31 cellular contexts compared by ENCODE assay signal in genomic region chr2:6423944-6424343, GRCh38.
DNase-seq lines count a peak whose midpoint lies in the region; ATAC-seq and TF ChIP-seq lines count a peak whose summit lies in the region.
"Had no signal": no experiment of that assay in that cellular context is flagged by ENCODE, and none has a peak within 500 bp of the region (broad histone marks: within the 10 kb centered on the region; RNA-seq: fewer than 3 reads in every experiment).

No MANE protein-coding gene starts in this region.

- peak overlapping the region; percentile 68 for H3K27ac Mint-ChIP-seq in neural crest cell (ENCODE audit: unreplicated experiment)
- H3K27ac Mint-ChIP-seq: activated CD8-positive, alpha-beta memory T cell treated with anti-CD3 and anti-CD28 coated beads, Interleukin-2, amount 10 ng/mL, durations not matched to agents 7 days and 5 days; activated naive CD8-positive, alpha-beta T cell treated with anti-CD3 and anti-CD28 coated beads, Interleukin-2, amount 10 ng/mL, durations not matched to agents 7 days and 5 days; CD4-positive, CD25-positive, alpha-beta regulatory T cell; naive thymus-derived CD4-positive, alpha-beta T cell; stimulated activated naive B cell treated with anti-CD40 and anti-IgM and Interleukin-4, amounts not matched to agents 10 μg/mL and 1 μg/mL and 100 μg/mL, for 72 hours had no signal

- H3K36me3 Mint-ChIP-seq in neural crest cell (ENCODE audit: low read depth), result peaks cover 3% of the 10 kb centered on the region
- H3K36me3 Mint-ChIP-seq: activated CD8-positive, alpha-beta memory T cell treated with anti-CD3 and anti-CD28 coated beads, Interleukin-2, amount 10 ng/mL, durations not matched to agents 7 days and 5 days; activated naive CD8-positive, alpha-beta T cell treated with anti-CD3 and anti-CD28 coated beads, Interleukin-2, amount 10 ng/mL, durations not matched to agents 7 days and 5 days; CD4-positive, CD25-positive, alpha-beta regulatory T cell; naive thymus-derived CD4-positive, alpha-beta T cell; stimulated activated naive B cell treated with anti-CD40 and anti-IgM and Interleukin-4, amounts not matched to agents 10 μg/mL and 1 μg/mL and 100 μg/mL, for 72 hours had no signal

- H3K27ac ChIP-seq in OCI-LY1 (ENCODE audit: low read depth, low read length, poor library complexity, severe bottlenecking) (no peak overlapping the region), foreskin keratinocyte (no peak overlapping the region)
- H3K27ac ChIP-seq: ascending aorta, cardiac muscle cell, coronary artery, epithelial cell of prostate, heart left ventricle, upper lobe of right lung had no signal

- no peaks in the 10 kb centered on the region for H3K36me3 ChIP-seq in OCI-LY1 (ENCODE audit: insufficient read depth, low read length)
- H3K36me3 ChIP-seq: ascending aorta, cardiac muscle cell, HAP-1, heart left ventricle, upper lobe of right lung had no signal

- H3K4me2 ChIP-seq in OCI-LY1 (ENCODE audit: low read length), result no peak overlapping the region
- H3K4me2 ChIP-seq: SK-N-SH had no signal

- no peak overlapping the region for H3K9ac ChIP-seq in OCI-LY1 (ENCODE audit: low read length)
- H3K9ac ChIP-seq: SK-N-SH had no signal

- H4K20me1 ChIP-seq in OCI-LY1 (ENCODE audit: insufficient read depth, low read length), result no peaks in the 10 kb centered on the region

- no peaks in the 10 kb centered on the region for H3K9me2 ChIP-seq in OCI-LY1 (ENCODE audit: low read depth, low read length)
- H3K9me2 ChIP-seq: SK-N-SH had no signal

- no peaks in the 10 kb centered on the region for H3F3A ChIP-seq in OCI-LY1 (ENCODE audit: insufficient read depth, low read length)

- ATAC-seq in GM21786 (IDR thresholded peaks at IDR 0.05; ENCODE audit: unreplicated experiment), result no peak
- no peak for ATAC-seq in esophagus mucosa
- ATAC-seq in foreskin keratinocyte, result no peak
- no peak for ATAC-seq in HG03457 (IDR thresholded peaks at IDR 0.05; ENCODE audit: unreplicated experiment)
- ATAC-seq: activated CD8-positive, alpha-beta memory T cell treated with anti-CD3 and anti-CD28 coated beads, Interleukin-2, amount 10 ng/mL, durations not matched to agents 7 days and 5 days; activated T-cell treated with anti-CD3 and anti-CD28 coated beads, Interleukin-2, amount 50 U/mL, for 4 hours; heart left ventricle; HepG2; naive thymus-derived CD4-positive, alpha-beta T cell; stimulated activated naive B cell treated with anti-CD40 and anti-IgM and Interleukin-4, amounts not matched to agents 10 μg/mL and 1 μg/mL and 100 μg/mL, for 72 hours; upper lobe of right lung had no signal

- H3K4me3 Mint-ChIP-seq in neural crest cell, result peak overlapping the region; percentile 12
- H3K4me3 Mint-ChIP-seq: activated CD8-positive, alpha-beta memory T cell treated with anti-CD3 and anti-CD28 coated beads, Interleukin-2, amount 10 ng/mL, durations not matched to agents 7 days and 5 days; activated naive CD8-positive, alpha-beta T cell treated with anti-CD3 and anti-CD28 coated beads, Interleukin-2, amount 10 ng/mL, durations not matched to agents 7 days and 5 days; activated T-cell treated with anti-CD3 and anti-CD28 coated beads, Interleukin-2, amount 50 U/mL, for 4 hours; CD4-positive, CD25-positive, alpha-beta regulatory T cell; naive thymus-derived CD4-positive, alpha-beta T cell; stimulated activated naive B cell treated with anti-CD40 and anti-IgM and Interleukin-4, amounts not matched to agents 10 μg/mL and 1 μg/mL and 100 μg/mL, for 72 hours had no signal

- peaks cover 2% of the 10 kb centered on the region; the same call in 1 of the 2 replicates for H3K9me3 ChIP-seq in OCI-LY1 (ENCODE audit: low read length)
- H3K9me3 ChIP-seq: ascending aorta, HAP-1, SK-N-SH, upper lobe of right lung had no signal

- H3K4me3 ChIP-seq in OCI-LY1 (ENCODE audit: low read depth, low read length, poor library complexity, severe bottlenecking) (no peak overlapping the region), choroid plexus epithelial cell (ENCODE audit: low read depth, low read length) (no peak overlapping the region)
- H3K4me3 ChIP-seq: ascending aorta, cardiac muscle cell, coronary artery, HAP-1, heart left ventricle, upper lobe of right lung had no signal

- H3K27me3 Mint-ChIP-seq in neural crest cell (ENCODE audit: low read depth), result no peaks in the 10 kb centered on the region
- H3K27me3 Mint-ChIP-seq: activated CD8-positive, alpha-beta memory T cell treated with anti-CD3 and anti-CD28 coated beads, Interleukin-2, amount 10 ng/mL, durations not matched to agents 7 days and 5 days; activated naive CD8-positive, alpha-beta T cell treated with anti-CD3 and anti-CD28 coated beads, Interleukin-2, amount 10 ng/mL, durations not matched to agents 7 days and 5 days; CD4-positive, CD25-positive, alpha-beta regulatory T cell; naive thymus-derived CD4-positive, alpha-beta T cell; stimulated activated naive B cell treated with anti-CD40 and anti-IgM and Interleukin-4, amounts not matched to agents 10 μg/mL and 1 μg/mL and 100 μg/mL, for 72 hours had no signal

- H3K4me1 ChIP-seq in OCI-LY1 (ENCODE audit: insufficient read depth, low read length, severe bottlenecking) (peaks cover 24% of the 10 kb centered on the region), foreskin keratinocyte (peaks cover 9% of the 10 kb centered on the region)
- H3K4me1 ChIP-seq: ascending aorta, HAP-1, heart left ventricle, upper lobe of right lung had no signal

- H3K27me3 ChIP-seq in OCI-LY1 (ENCODE audit: insufficient read depth, low read length) (no peaks in the 10 kb centered on the region), foreskin keratinocyte (no peaks in the 10 kb centered on the region)
- H3K27me3 ChIP-seq: ascending aorta, cardiac muscle cell, upper lobe of right lung had no signal

- peaks cover 7% of the 10 kb centered on the region for H3K9me3 Mint-ChIP-seq in neural crest cell
- H3K9me3 Mint-ChIP-seq: activated naive CD8-positive, alpha-beta T cell treated with anti-CD3 and anti-CD28 coated beads, Interleukin-2, amount 10 ng/mL, durations not matched to agents 7 days and 5 days had no signal

- H2AFZ ChIP-seq in OCI-LY1 (ENCODE audit: low read length), result peak overlapping the region; percentile 65; the same call in 1 of the 2 replicates

- peaks cover 56% of the 10 kb centered on the region for H3K4me1 Mint-ChIP-seq in neural crest cell
- H3K4me1 Mint-ChIP-seq: activated CD8-positive, alpha-beta memory T cell treated with anti-CD3 and anti-CD28 coated beads, Interleukin-2, amount 10 ng/mL, durations not matched to agents 7 days and 5 days; activated naive CD8-positive, alpha-beta T cell treated with anti-CD3 and anti-CD28 coated beads, Interleukin-2, amount 10 ng/mL, durations not matched to agents 7 days and 5 days; CD4-positive, CD25-positive, alpha-beta regulatory T cell; naive thymus-derived CD4-positive, alpha-beta T cell; stimulated activated naive B cell treated with anti-CD40 and anti-IgM and Interleukin-4, amounts not matched to agents 10 μg/mL and 1 μg/mL and 100 μg/mL, for 72 hours had no signal

- DNase-seq in EH (ENCODE audit: low read depth) (peak; percentile 6), choroid plexus epithelial cell (ENCODE audit: low read depth) (peak; percentile 16), neural crest cell (ENCODE audit: low read depth, low spot score) (no peak), foreskin keratinocyte (no peak)
- DNase-seq: activated CD8-positive, alpha-beta memory T cell treated with anti-CD3 and anti-CD28 coated beads, Interleukin-2, amount 10 ng/mL, durations not matched to agents 7 days and 5 days; activated gamma-delta T cell treated with Interleukin-2 at 50 U/mL for 16 hours; activated naive CD8-positive, alpha-beta T cell treated with anti-CD3 and anti-CD28 coated beads, Interleukin-2, amount 10 ng/mL, durations not matched to agents 7 days and 5 days; activated T-cell treated with anti-CD3 and anti-CD28 coated beads, Interleukin-2, amount 50 U/mL, for 4 hours; AML-193; CD4-positive, CD25-positive, alpha-beta regulatory T cell; DND-41; effector memory CD4-positive, alpha-beta T cell; heart left ventricle; MV-4-11; naive thymus-derived CD4-positive, alpha-beta T cell; NCI-H446; NCI-H748 treated with DMSO at 0.1 percent for 48 hours; SK-N-SH; stimulated activated naive B cell treated with anti-CD40 and anti-IgM and Interleukin-4, amounts not matched to agents 10 μg/mL and 1 μg/mL and 100 μg/mL, for 72 hours; T-helper 2 cell; upper lobe of right lung had no signal

- H3K79me2 ChIP-seq in OCI-LY1 (ENCODE audit: insufficient read depth, low read length), result no peaks in the 10 kb centered on the region

- TF ChIP-seq CTCF in OCI-LY1 (IDR thresholded peaks at IDR 0.05; ENCODE audit: low read length) (no peak), choroid plexus epithelial cell (conservative IDR thresholded peaks at IDR 0.05; ENCODE audit: low read depth, low read length) (no peak), neural crest cell (conservative IDR thresholded peaks at IDR 0.05) (no peak), foreskin keratinocyte (conservative IDR thresholded peaks at IDR 0.05) (no peak)

Comparison
In these comparisons a context has a peak if more than half of its experiments do, and no peak if none do; other contexts are left out.
1. DNase-seq: peak in EH (single experiment) and choroid plexus epithelial cell (single experiment); none in neural crest cell (single experiment) and foreskin keratinocyte (0 of 2).